ENCODE assay signal across 20 cellular contexts in genomic region chr1:237062976-237063375, GRCh38. TPM values are rescaled to one million over a fixed set of nuclear protein-coding genes. Genes with fewer than 3 reads are reported as not detected.
A peak's percentile ranks its signal among the peaks of the same experiment; 100 is the strongest.
DNase-seq lines count a peak whose midpoint lies in the region; ATAC-seq and TF ChIP-seq lines count a peak whose summit lies in the region.
"Had no signal": no experiment of that assay in that cellular context is flagged by ENCODE, and none has a peak within 500 bp of the region (broad histone marks: within the 10 kb centered on the region; RNA-seq: fewer than 3 reads in every experiment).

No MANE protein-coding gene starts in this region.

- no peak overlapping the region for H3K4me3 Mint-ChIP-seq in WTC11
- no peak overlapping the region for H3K4me3 Mint-ChIP-seq in neural progenitor cell
- H3K4me3 Mint-ChIP-seq: CD4-positive, alpha-beta memory T cell had no signal

- CTCF ChIA-PET in WTC11 (lab: Charles Lee) = interaction anchor here (1.7 kb wide), 1 partner anchor 21 kb away, joined by 5 read pairs; the partner anchor contains the start of gene RYR2

- peak; percentile 7 for ATAC-seq in left ventricle myocardium superior
- ATAC-seq in Right ventricle myocardium inferior = no peak
- peak; percentile 75 for ATAC-seq in WTC11

- H3K9me3 Mint-ChIP-seq in WTC11 (no peaks in the 10 kb centered on the region), neural progenitor cell (no peaks in the 10 kb centered on the region)

- H3K27ac ChIP-seq in neural progenitor cell = no peak overlapping the region

- intact Hi-C loops in left ventricle myocardium superior (cut with micrococcal nuclease) = no loop called here
- intact Hi-C loops in Right ventricle myocardium inferior (cut with DNase I) = no loop called here

- H3K36me3 ChIP-seq in neural progenitor cell = no peaks in the 10 kb centered on the region

- no peak overlapping the region for H3K27ac Mint-ChIP-seq in WTC11
- no peak overlapping the region for H3K27ac Mint-ChIP-seq in neural progenitor cell
- H3K27ac Mint-ChIP-seq: CD4-positive, alpha-beta memory T cell had no signal

- H3K4me2 ChIP-seq in neural progenitor cell = no peak overlapping the region

- H3K4me3 ChIP-seq in neural progenitor cell = no peak overlapping the region

- no peaks in the 10 kb centered on the region for H3F3A ChIP-seq in neural progenitor cell (ENCODE audit: low read depth)

- H3K9ac ChIP-seq in neural progenitor cell = no peak overlapping the region

- no peaks in the 10 kb centered on the region for H4K20me1 ChIP-seq in neural progenitor cell (ENCODE audit: low read depth)

- peaks cover 6% of the 10 kb centered on the region for H3K4me1 ChIP-seq in neural progenitor cell

- POLR2A ChIA-PET in WTC11 (lab: Charles Lee) = no interaction called here

- no peaks in the 10 kb centered on the region for H3K27me3 ChIP-seq in neural progenitor cell

- DNase-seq in left ventricle myocardium superior (no peak), Right ventricle myocardium inferior (ENCODE audit: missing footprints) (no peak), WTC11 (ENCODE audit: low spot score) (no peak), neural progenitor cell (ENCODE audit: low spot score) (peak; percentile 12), SIG-M5 (lab: John Stamatoyannopoulos, UW) (no peak), KBM-7 (no peak)
- DNase-seq: C1 segment of cervical spinal cord; Calu3; CD4-positive, alpha-beta memory T cell; COR-L47; DMS53; DMS79 treated with DMSO at 0.1 percent for 48 hours; GF-D8; H7; HCEC 1CT had no signal

- no peak for TF ChIP-seq CTCF in WTC11 (IDR thresholded peaks at IDR 0.05)
- TF ChIP-seq CTCF in neural progenitor cell (IDR thresholded peaks at IDR 0.05) = no peak

- in situ Hi-C loops in KBM-7 (cut with MboI; ENCODE audit: low pct_unique_long_range_greater_than_20kb, low sequenced_read_pairs) = no loop called here

- no peaks in the 10 kb centered on the region for H3K79me2 ChIP-seq in neural progenitor cell (ENCODE audit: low read depth)

- H3K4me1 Mint-ChIP-seq in WTC11 (peaks cover 40% of the 10 kb centered on the region), neural progenitor cell (no peaks in the 10 kb centered on the region)
- H3K4me1 Mint-ChIP-seq: CD4-positive, alpha-beta memory T cell had no signal

- H3K27me3 Mint-ChIP-seq in WTC11 (ENCODE audit: low read depth) (no peaks in the 10 kb centered on the region; the same call in 1 of the 2 replicates), neural progenitor cell (ENCODE audit: insufficient read depth, low read depth) (no peaks in the 10 kb centered on the region)

- H2AFZ ChIP-seq in neural progenitor cell (replicated peaks) = no peak overlapping the region

- H3K36me3 Mint-ChIP-seq in WTC11 = 0 out of 2 replicates have a peak, but pooled peaks cover 2% of the 10 kb centered on the region
- no peaks in the 10 kb centered on the region for H3K36me3 Mint-ChIP-seq in neural progenitor cell
- H3K36me3 Mint-ChIP-seq: CD4-positive, alpha-beta memory T cell had no signal

- H3K9me3 ChIP-seq in neural progenitor cell (ENCODE audit: low read depth) = no peaks in the 10 kb centered on the region

TF ChIP-seq in WTC11, 78 proteins besides CTCF, POLR2A, EP300 and RAD21:
- no peak for TF ChIP-seq TEAD1 (CRISPR knock-in tag; IDR thresholded peaks at IDR 0.05)
- no peak for TF ChIP-seq RELA (CRISPR knock-in tag; IDR thresholded peaks at IDR 0.05; ENCODE audit: borderline replicate concordance)
- no peak for TF ChIP-seq HMGXB4 (CRISPR knock-in tag; IDR thresholded peaks at IDR 0.05)

RNA-seq across cellular contexts. Expression of gene RYR2, which starts 21.0 kb away (rescaled TPM):
- 828 TPM for total RNA-seq in left ventricle myocardium superior
- total RNA-seq in Right ventricle myocardium inferior = 694 TPM
- total RNA-seq in WTC11 (2021) = 5.9 to 7.9 TPM (median 6.0 TPM) in 3 replicates
- 0.28 and 0.90 TPM in 2 replicates for total RNA-seq in neural progenitor cell (ENCODE audit: low replicate concordance)
- total RNA-seq: CD4-positive, alpha-beta memory T cell; G401 had no signal

RNA-seq across cellular contexts. Expression of gene MT1HL1, which starts 58.7 kb away (rescaled TPM):
- total RNA-seq in left ventricle myocardium superior (not detected), Right ventricle myocardium inferior (not detected), WTC11 (2021) (not detected in 3 replicates), neural progenitor cell (ENCODE audit: low replicate concordance) (not detected in 2 replicates)
- total RNA-seq: A172; A673; Calu3; CD4-positive, alpha-beta memory T cell; Daoy; G401; H1; H7 had no signal

Comparison
In these comparisons a context has a peak if more than half of its experiments do, and no peak if none do; other contexts are left out.
1. RNA of gene RYR2, which starts 21.0 kb away (total RNA-seq): 828 TPM in left ventricle myocardium superior (single experiment) and 694 TPM in Right ventricle myocardium inferior (single experiment); 5.9 to 7.9 TPM in WTC11 and 0.28 to 0.90 TPM in neural progenitor cell; every median in the first group is over 10 times any median in the second.